In genomic region chr10:120945801-120946302, GRCh38 we compare ENCODE assay signal across 13 cellular contexts.
DNase-seq lines count a peak whose midpoint lies in the region; ATAC-seq, FAIRE-seq and TF ChIP-seq lines count a peak whose summit lies in the region.
"Had no signal": no experiment of that assay in that cellular context is flagged by ENCODE, and none has a peak within 500 bp of the region (broad histone marks: within the 10 kb centered on the region; RNA-seq: fewer than 3 reads in every experiment).

No MANE protein-coding gene starts in this region.

- H3K27me3 ChIP-seq in astrocyte (ENCODE audit: insufficient read depth, low read length) (peaks cover 6% of the 10 kb centered on the region), right cardiac atrium (ENCODE audit: control insufficient read depth, insufficient read depth) (no peaks in the 10 kb centered on the region), rectal smooth muscle tissue (ENCODE audit: control insufficient read depth, insufficient read depth, low read length) (peaks cover 4% of the 10 kb centered on the region)

- DNase-seq in DMS 273 treated with DMSO at 0.1 percent for 48 hours (lab: John Stamatoyannopoulos, UW) (peak; percentile 36), astrocyte (ENCODE audit: low read depth) (peak; percentile 47), right cardiac atrium (peak in 2 of 3 donors; percentile 77 to 82), NCI-H2227 (lab: John Stamatoyannopoulos, UW; ENCODE audit: unreplicated experiment) (no peak), SHP77 (lab: John Stamatoyannopoulos, UW) (no peak)
- no peak for DNase-seq in effector CD4-positive, alpha-beta T cell
- DNase-seq: CD4-positive, alpha-beta T cell; NCI-H524; psoas muscle had no signal

- no peak overlapping the region for H3K27ac ChIP-seq in astrocyte (ENCODE audit: low read depth, low read length)
- H3K27ac ChIP-seq in right cardiac atrium (ENCODE audit: low read length): no peak overlapping the region
- peak overlapping the region; percentile 60 for H3K27ac ChIP-seq in rectal smooth muscle tissue (ENCODE audit: low read depth, low read length)
- H3K27ac ChIP-seq: psoas muscle had no signal

- no peak for TF ChIP-seq CTCF in astrocyte (IDR thresholded peaks at IDR 0.05; ENCODE audit: insufficient read depth, low read depth, low read length)

- peaks cover 18% of the 10 kb centered on the region for H3K4me1 ChIP-seq in astrocyte (ENCODE audit: insufficient read depth, low read length)
- H3K4me1 ChIP-seq in right cardiac atrium (ENCODE audit: control insufficient read depth, insufficient read depth, low read length): no peaks in the 10 kb centered on the region
- peaks cover 10% of the 10 kb centered on the region for H3K4me1 ChIP-seq in rectal smooth muscle tissue (ENCODE audit: control insufficient read depth, insufficient read depth, low read length)

- H3K4me1 Mint-ChIP-seq in astrocyte (ENCODE audit: low read depth, unreplicated experiment): peaks cover 9% of the 10 kb centered on the region

- H3K36me3 ChIP-seq in astrocyte (ENCODE audit: insufficient read depth, low read length) (no peaks in the 10 kb centered on the region), rectal smooth muscle tissue (ENCODE audit: control insufficient read depth, insufficient read depth, low read length) (no peaks in the 10 kb centered on the region)

- no peak overlapping the region for H3K4me2 ChIP-seq in astrocyte (ENCODE audit: low read length)

- FAIRE-seq in astrocyte (lab: Jason Lieb, UNC): no peak
- FAIRE-seq: GM12878 had no signal

- H3K9me3 ChIP-seq in astrocyte (ENCODE audit: insufficient read depth, low read depth, low read length) (no peaks in the 10 kb centered on the region), right cardiac atrium (ENCODE audit: control insufficient read depth, low read length) (no peaks in the 10 kb centered on the region)
- H3K9me3 ChIP-seq: psoas muscle had no signal

- no peak overlapping the region for H3K9ac ChIP-seq in astrocyte (ENCODE audit: low read length)
- no peak overlapping the region for H3K9ac ChIP-seq in rectal smooth muscle tissue (ENCODE audit: low read length)

- no peaks in the 10 kb centered on the region for H4K20me1 ChIP-seq in astrocyte (ENCODE audit: insufficient read depth, low read length)

- WGBS in right cardiac atrium: 48% methylated on average over 8 of the region's 8 CpGs

- H3K4me3 ChIP-seq in astrocyte (ENCODE audit: insufficient read depth, low read depth, low read length) (no peak overlapping the region), right cardiac atrium (ENCODE audit: low read length) (no peak overlapping the region), rectal smooth muscle tissue (ENCODE audit: low read length) (no peak overlapping the region)
- H3K4me3 ChIP-seq: GM12878, psoas muscle had no signal

- H2AFZ ChIP-seq in astrocyte (ENCODE audit: low read depth, low read length): no peak overlapping the region

- ATAC-seq in right cardiac atrium (peak; percentile 61 to 63), HG03045 (IDR thresholded peaks at IDR 0.05; ENCODE audit: unreplicated experiment) (no peak)
- ATAC-seq: GM12878, psoas muscle had no signal

- intact Hi-C loops in right cardiac atrium (cut with DNase I): loop anchor here (5.0 to 10.0 kb wide), 8 partner anchors 649 to 949 kb away; partner anchors contain the start of gene FGFR2 (in 2 of the 4)

- no peaks in the 10 kb centered on the region for H3K36me3 Mint-ChIP-seq in astrocyte (ENCODE audit: low read depth, unreplicated experiment)

- H3K4me3 Mint-ChIP-seq in astrocyte (ENCODE audit: unreplicated experiment): no peak overlapping the region
- H3K4me3 Mint-ChIP-seq: CD4-positive, alpha-beta T cell; central memory CD8-positive, alpha-beta T cell had no signal

- H3K9me3 Mint-ChIP-seq in astrocyte (ENCODE audit: unreplicated experiment): no peaks in the 10 kb centered on the region
- H3K9me3 Mint-ChIP-seq: CD4-positive, alpha-beta T cell; central memory CD8-positive, alpha-beta T cell had no signal

- H3K27me3 Mint-ChIP-seq in astrocyte (ENCODE audit: low read depth, unreplicated experiment): no peaks in the 10 kb centered on the region

- H3K27ac Mint-ChIP-seq in astrocyte (ENCODE audit: unreplicated experiment): no peak overlapping the region
- H3K27ac Mint-ChIP-seq: CD4-positive, alpha-beta T cell had no signal

- H3K79me2 ChIP-seq in astrocyte (ENCODE audit: insufficient read depth, low read length): no peaks in the 10 kb centered on the region

Comparison
In these comparisons a context has a peak if more than half of its experiments do, and no peak if none do; other contexts are left out.
1. DNase-seq: peak in DMS 273 treated with DMSO at 0.1 percent for 48 hours (single experiment), astrocyte (single experiment) and right cardiac atrium (2 of 3); none in NCI-H2227 (single experiment), SHP77 (0 of 2) and effector CD4-positive, alpha-beta T cell (single experiment).